Comparison of ENCODE assay signal across 23 cellular contexts in genomic region chr20:46530640-46531039, GRCh38. TPM values are rescaled to one million over a fixed set of nuclear protein-coding genes. Genes with fewer than 3 reads are reported as not detected.
DNase-seq lines count a peak whose midpoint lies in the region; ATAC-seq, FAIRE-seq and TF ChIP-seq lines count a peak whose summit lies in the region.
"Had no signal": no experiment of that assay in that cellular context is flagged by ENCODE, and none has a peak within 500 bp of the region (broad histone marks: within the 10 kb centered on the region; RNA-seq: fewer than 3 reads in every experiment).

No MANE protein-coding gene starts in this region.

- no peak overlapping the region for H2BK12ac ChIP-seq in H1 (ENCODE audit: low read depth, low read length)

- no peaks in the 10 kb centered on the region for H3K9me3 Mint-ChIP-seq in WTC11
- H3K9me3 Mint-ChIP-seq: CD4-positive, alpha-beta memory T cell had no signal

- 34% methylated on average over 4 of the region's 4 CpGs for WGBS in HepG2 (ENCODE audit: low lambda C conversion rate)
- 39% methylated on average over 2 of the region's 4 CpGs for WGBS in right lobe of liver (ENCODE audit: insufficient coverage, low coverage, low lambda C conversion rate, missing lambda C conversion rate)
- WGBS in H1 (ENCODE audit: extremely low coverage in 1 of 2, insufficient coverage in 1 of 2, insufficient read length in 1 of 2, insufficient replicate concordance in 2 of 2, low coverage in 1 of 2, low lambda C conversion rate in 2 of 2, missing lambda C conversion rate in 1 of 2), 2 experiments = 86% methylated on average over 4 of the region's 4 CpGs; no CpG with 5 or more reads in 1 of the 2 experiments

- no peaks in the 10 kb centered on the region for H4K20me1 ChIP-seq in HepG2 (ENCODE audit: insufficient read depth, low read length)
- no peaks in the 10 kb centered on the region for H4K20me1 ChIP-seq in H1 (replicated peaks in 1 of 2; ENCODE audit: control insufficient read depth in 1 of 2, insufficient read depth in 2 of 2, low read length in 2 of 2)

- CTCF ChIA-PET in HepG2 (lab: Yijun Ruan, JAX; ENCODE audit: low intra/inter-chr PET ratio, low total read pairs) = no interaction called here
- CTCF ChIA-PET in WTC11 (lab: Charles Lee) = interaction anchor here (1.9 kb wide), 1 partner anchor 32 kb away, joined by 5 read pairs; no protein-coding TSS in a partner anchor
- CTCF ChIA-PET in H1 (lab: Charles Lee; ENCODE audit: partially characterized antibody) = interaction anchor here (1.2 to 2.4 kb wide), 3 partner anchors 21 to 150 kb away, joined by 4 to 7 read pairs (median 7); no protein-coding TSS in a partner anchor

- H3K4me2 ChIP-seq in HepG2 (ENCODE audit: low read depth, low read length) (no peak overlapping the region), H1 (ENCODE audit: insufficient read depth in 1 of 2, low read depth in 2 of 2, low read length in 2 of 2) (no peak overlapping the region)

- POLR2A ChIA-PET in HepG2 (lab: Yijun Ruan, JAX) = no interaction called here
- POLR2A ChIA-PET in WTC11 (lab: Charles Lee) = no interaction called here
- POLR2A ChIA-PET in H1 (lab: Charles Lee; ENCODE audit: partially characterized antibody) = interaction anchor here (0.6 kb wide), 1 partner anchor 1026 kb away, joined by 3 read pairs; no protein-coding TSS in a partner anchor

- no peak overlapping the region for H2AK5ac ChIP-seq in H1 (ENCODE audit: low read depth, low read length)

- H3K9me3 ChIP-seq in HepG2 (ENCODE audit: low read length) (no peaks in the 10 kb centered on the region), right lobe of liver (no peaks in the 10 kb centered on the region), H1 (ENCODE audit: insufficient read depth in 2 of 2, low read depth in 1 of 2, low read length in 1 of 2) (no peaks in the 10 kb centered on the region; a peak in 1 of 4 replicates)

- no peak overlapping the region for H2BK20ac ChIP-seq in H1 (ENCODE audit: low read length)

- in situ Hi-C loops in HepG2 (cut with HindIII; ENCODE audit: extremely low pct_ligation_motif_present, low pct_unique_long_range_greater_than_20kb) = no loop called here

- no peak for FAIRE-seq in HepG2 (lab: Jason Lieb, UNC)
- no peak for FAIRE-seq in H1 (lab: Jason Lieb, UNC)
- FAIRE-seq: GM12891, GM18507 had no signal

- no peak overlapping the region for H2BK120ac ChIP-seq in H1 (replicated peaks; ENCODE audit: low read depth, low read length)

- H3K36me3 ChIP-seq in HepG2 (replicated peaks in 1 of 2; ENCODE audit: control insufficient read depth in 1 of 2, insufficient read depth in 2 of 2, low read length in 2 of 2) (no peaks in the 10 kb centered on the region), right lobe of liver (no peaks in the 10 kb centered on the region), H1 (ENCODE audit: control insufficient read depth in 2 of 4, insufficient read depth in 4 of 4, low read length in 3 of 4) (no peaks in the 10 kb centered on the region; a peak in 1 of 8 replicates)

- no peak overlapping the region for H3K9ac ChIP-seq in HepG2 (ENCODE audit: insufficient read depth, low read depth, low read length)
- no peak overlapping the region for H3K9ac ChIP-seq in H1 (replicated peaks in 1 of 4; ENCODE audit: extremely low read depth in 1 of 4, low read depth in 3 of 4, low read length in 3 of 4)

- BruUV-seq in HepG2 (replicated peaks; lab: Mats Ljungman, UMichigan) = no TSS peak

- H3K27ac ChIP-seq in HepG2 (ENCODE audit: extremely low read length, insufficient read depth, low read length) = no peak overlapping the region
- H3K27ac ChIP-seq in right lobe of liver = no peak overlapping the region
- no peak overlapping the region for H3K27ac ChIP-seq in H1 (ENCODE audit: low read depth, low read length)

- no peak for TF ChIP-seq POLR2A in HepG2 (IDR thresholded peaks at IDR 0.05; ENCODE audit: insufficient read depth in 1 of 2, low read depth in 2 of 2, low read length in 2 of 2)
- no peak for TF ChIP-seq POLR2A in right lobe of liver (IDR thresholded peaks at IDR 0.05)
- TF ChIP-seq POLR2A in H1 (IDR thresholded peaks at IDR 0.05; ENCODE audit: control extremely low read depth in 1 of 2, low read depth in 2 of 2, low read length in 2 of 2) = no peak

- H3K36me3 Mint-ChIP-seq in WTC11 = no peaks in the 10 kb centered on the region
- H3K36me3 Mint-ChIP-seq: CD4-positive, alpha-beta memory T cell had no signal

- no peak overlapping the region for H3K4me3 ChIP-seq in HepG2 (replicated peaks in 1 of 3; ENCODE audit: insufficient read depth in 1 of 3, low read depth in 2 of 3, low read length in 3 of 3)
- no peak overlapping the region for H3K4me3 ChIP-seq in right lobe of liver
- H3K4me3 ChIP-seq in H1 (ENCODE audit: extremely low read depth in 1 of 4, insufficient read depth in 2 of 4, low read depth in 3 of 4, low read length in 4 of 4) = no peak overlapping the region

- no peak overlapping the region for H2BK5ac ChIP-seq in H1 (ENCODE audit: low read depth, low read length)

- H3K27me3 Mint-ChIP-seq in WTC11 (ENCODE audit: low read depth) = peaks cover 19% of the 10 kb centered on the region

- no peak overlapping the region for H2AFZ ChIP-seq in HepG2 (ENCODE audit: low read length)
- 0 out of 2 replicates have a peak overlapping the region, but pooled peaks have one; percentile 18 for H2AFZ ChIP-seq in H1 (ENCODE audit: low read length)

- H3K4me1 ChIP-seq in HepG2 (ENCODE audit: insufficient read depth, low read length) = peaks cover 10% of the 10 kb centered on the region; the same call in 1 of the 2 replicates
- H3K4me1 ChIP-seq in right lobe of liver = no peaks in the 10 kb centered on the region
- no peaks in the 10 kb centered on the region for H3K4me1 ChIP-seq in H1 (replicated peaks in 1 of 4; ENCODE audit: control insufficient read depth in 3 of 4, insufficient read depth in 4 of 4, low read length in 3 of 4)

- H3K79me2 ChIP-seq in HepG2 (ENCODE audit: insufficient read depth, low read length) (no peaks in the 10 kb centered on the region), H1 (ENCODE audit: control insufficient read depth in 1 of 2, insufficient read depth in 2 of 2, low read length in 2 of 2) (no peaks in the 10 kb centered on the region)

- no peak overlapping the region for H3K23ac ChIP-seq in H1 (ENCODE audit: insufficient read length)

- H3K14ac ChIP-seq in H1 (ENCODE audit: insufficient read length) = no peak overlapping the region

- H3K23me2 ChIP-seq in H1 (ENCODE audit: low read depth, low read length) = no peaks in the 10 kb centered on the region

- no peak for TF ChIP-seq RAD21 in HepG2 (CRISPR knock-in tag; IDR thresholded peaks at IDR 0.05)
- no peak for TF ChIP-seq RAD21 in H1 (IDR thresholded peaks at IDR 0.05 in 1 of 2, conservative IDR thresholded peaks at IDR 0.05 in 1 of 2; ENCODE audit: low read depth in 2 of 2, low read length in 2 of 2)

- H4K5ac ChIP-seq in H1 (ENCODE audit: insufficient read length, low read depth, low read length) = no peak overlapping the region

- H3K4me1 Mint-ChIP-seq in WTC11 = no peaks in the 10 kb centered on the region
- H3K4me1 Mint-ChIP-seq: CD4-positive, alpha-beta memory T cell had no signal

- TF ChIP-seq CTCF in HepG2 (CRISPR knock-in tag; IDR thresholded peaks at IDR 0.05) (no peak), right lobe of liver (IDR thresholded peaks at IDR 0.05) (no peak), WTC11 (IDR thresholded peaks at IDR 0.05) (no peak), H1 (IDR thresholded peaks at IDR 0.05; ENCODE audit: control extremely low read depth in 1 of 3, insufficient read depth in 1 of 3, low read depth in 1 of 3, low read length in 3 of 3) (no peak)

- H3K27ac Mint-ChIP-seq in WTC11 = no peak overlapping the region
- H3K27ac Mint-ChIP-seq: CD4-positive, alpha-beta memory T cell had no signal

- no peak for DNase-seq in HepG2 (ENCODE audit: low spot score)
- no peak for DNase-seq in right lobe of liver
- no peak for DNase-seq in WTC11 (ENCODE audit: low spot score)
- no peak for DNase-seq in H1 (ENCODE audit: low read depth in 1 of 2, low spot score in 2 of 2)
- no peak for DNase-seq in NK-92 (lab: John Stamatoyannopoulos, UW; ENCODE audit: unreplicated experiment)
- DNase-seq in activated effector memory CD4-positive, alpha-beta T cell treated with anti-CD3 and anti-CD28 coated beads, Interleukin-2, amount 50 U/mL, for 16 hours = no peak
- DNase-seq: C1 segment of cervical spinal cord; Calu3; CD4-positive, alpha-beta memory T cell; COR-L47; DMS53; DMS79 treated with DMSO at 0.1 percent for 48 hours; GF-D8; GOT3; H7; HCEC 1CT had no signal

- H3K27me3 ChIP-seq in HepG2 (ENCODE audit: control insufficient read depth in 1 of 2, insufficient read depth in 2 of 2, low read length in 2 of 2) = peaks cover 2% of the 10 kb centered on the region in 2 experiments; a peak in 2 of 5 replicates
- H3K27me3 ChIP-seq in right lobe of liver = no peaks in the 10 kb centered on the region
- H3K27me3 ChIP-seq in H1 (replicated peaks in 1 of 4; ENCODE audit: control insufficient read depth in 3 of 4, extremely low read depth in 1 of 4, insufficient read depth in 3 of 4, low read length in 3 of 4) = no peaks in the 10 kb centered on the region

- no peak overlapping the region for H3K56ac ChIP-seq in H1 (replicated peaks; ENCODE audit: insufficient read length, low read depth, low read length)

- no peak overlapping the region for H3K4ac ChIP-seq in H1 (replicated peaks; ENCODE audit: insufficient read length, low read depth, low read length)

- no peak overlapping the region for H3K18ac ChIP-seq in H1 (ENCODE audit: extremely low read depth, low read length)

- TF ChIP-seq EP300 in HepG2 (IDR thresholded peaks at IDR 0.05; ENCODE audit: low read depth in 2 of 2, low read length in 2 of 2) (no peak), HepG2 (CRISPR knock-in tag; IDR thresholded peaks at IDR 0.05; ENCODE audit: borderline replicate concordance) (no peak), H1 (IDR thresholded peaks at IDR 0.05; ENCODE audit: borderline replicate concordance in 1 of 2, low read depth in 2 of 2, low read length in 2 of 2) (no peak)

- H4K8ac ChIP-seq in H1 (ENCODE audit: extremely low read depth, insufficient read depth, low read length) = no peak overlapping the region; the same call in 1 of the 2 replicates

- no peaks in the 10 kb centered on the region for H3K79me1 ChIP-seq in H1 (ENCODE audit: low read depth, low read length)

- no peak overlapping the region for H2BK15ac ChIP-seq in H1 (ENCODE audit: low read length)

- no peak for ATAC-seq in HepG2
- no peak for ATAC-seq in right lobe of liver
- no peak for ATAC-seq in WTC11

- H3K4me3 Mint-ChIP-seq in WTC11 = no peak overlapping the region
- H3K4me3 Mint-ChIP-seq: CD4-positive, alpha-beta memory T cell had no signal

- intact Hi-C loops in HepG2 (cut with micrococcal nuclease; ENCODE audit: unreplicated experiment) = no loop called here
- intact Hi-C loops in right lobe of liver (cut with DNase I) = no loop called here

- no peak overlapping the region for H4K91ac ChIP-seq in H1 (replicated peaks; ENCODE audit: insufficient read length, low read length)

RNA-seq across cellular contexts. Expression of gene ZNF334, which starts 17.3 kb away (rescaled TPM):
- total RNA-seq in HepG2 (2016; rRNA removed; fragmentation: Illumina TruSeq; extraction: Trizol) = 4.8 and 5.3 TPM in 2 replicates
- 0.88 and 1.0 TPM in 2 replicates for total RNA-seq in HepG2 (2016; cell fraction: cytosol; rRNA removed; fragmentation: Illumina TruSeq; extraction: Trizol; ENCODE audit: low read depth)
- 4.7 and 5.1 TPM in 2 replicates for total RNA-seq in HepG2 (2016; cell fraction: insoluble cytoplasmic fraction; rRNA removed; fragmentation: Illumina TruSeq; extraction: Trizol)
- 1.7 and 2.4 TPM in 2 replicates for total RNA-seq in HepG2 (2016; cell fraction: membrane; rRNA removed; fragmentation: Illumina TruSeq; extraction: Trizol)
- 11.4 and 12.3 TPM in 2 replicates for total RNA-seq in HepG2 (2016; cell fraction: nucleus; rRNA removed; fragmentation: Illumina TruSeq; extraction: Trizol)
- polyA plus RNA-seq in HepG2 (2011; rRNA removed) = 6.9 and 7.8 TPM in 2 replicates
- 1.3 and 1.9 TPM in 2 replicates for polyA plus RNA-seq in HepG2 (2011; cell fraction: cytosol; rRNA removed)
- polyA plus RNA-seq in HepG2 (2011; cell fraction: nucleus; rRNA removed) = 15.7 and 19.6 TPM in 2 replicates
- polyA plus RNA-seq in HepG2 (2012) = 3.0 and 4.6 TPM in 2 replicates
- 0.20 and 0.32 TPM in 2 replicates for polyA plus RNA-seq in HepG2 (2016; cell fraction: cytosol; fragmentation: Illumina TruSeq; extraction: Trizol; ENCODE audit: low read depth)
- 4.3 and 4.8 TPM in 2 replicates for polyA plus RNA-seq in HepG2 (2016; cell fraction: insoluble cytoplasmic fraction; fragmentation: Illumina TruSeq; extraction: Trizol; ENCODE audit: low read depth)
- 0.69 and 0.77 TPM in 2 replicates for polyA plus RNA-seq in HepG2 (2016; cell fraction: membrane; fragmentation: Illumina TruSeq; extraction: Trizol; ENCODE audit: low read depth)
- 31.6 and 32.6 TPM in 2 replicates for polyA plus RNA-seq in HepG2 (2016; cell fraction: nucleus; fragmentation: Illumina TruSeq; extraction: Trizol; ENCODE audit: insufficient read depth, low read depth)
- 2.8 TPM in 1 of 2 replicates, not detected in the other for polyA minus RNA-seq in HepG2 (2011; rRNA and poly(A)+ RNA removed; ENCODE audit: low replicate concordance)
- polyA minus RNA-seq in HepG2 (2011; cell fraction: cytosol; rRNA and poly(A)+ RNA removed) = 1.7 and 1.8 TPM in 2 replicates
- 22.5 and 32.0 TPM in 2 replicates for polyA minus RNA-seq in HepG2 (2011; cell fraction: nucleus; rRNA and poly(A)+ RNA removed)
- total RNA-seq in right lobe of liver = 1 to 10 TPM in 3 of 6 experiments, under 1 TPM in 3; 0.55 to 2.8 (median 1.3) TPM
- 18.7 to 20.1 TPM (median 19.2 TPM) in 3 replicates for total RNA-seq in WTC11 (2021)
- total RNA-seq in H1 (2021; fragmentation: NEBNext Ultra II Directional; extraction: Animal tissue kit (Norgen Biotek cat#: 25700)) = 15.9 and 17.8 TPM in 2 replicates
- polyA plus RNA-seq in H1 (2011; rRNA removed) = 6.2 and 8.8 TPM in 2 replicates
- 14.9 TPM for polyA plus RNA-seq in H1 (2011; cell fraction: cytosol; rRNA removed)
- polyA plus RNA-seq in H1 (2011; cell fraction: nucleus; rRNA removed) = 13.5 TPM
- 9.4 to 16.9 TPM (median 10.3 TPM) in 4 replicates for polyA plus RNA-seq in H1 (2012, experiment 1 of 2)
- 0.54 TPM for polyA plus RNA-seq in H1 (2012, experiment 2 of 2)
- polyA plus RNA-seq in H1 (2013, experiment 1 of 2) = 11.5 TPM
- 10.4 TPM for polyA plus RNA-seq in H1 (2013, experiment 2 of 2)
- polyA minus RNA-seq in H1 (2011; rRNA and poly(A)+ RNA removed) = 16.8 and 19.3 TPM in 2 replicates
- polyA minus RNA-seq in H1 (2011; cell fraction: cytosol; rRNA and poly(A)+ RNA removed) = 10.0 TPM
- 35.9 TPM for polyA minus RNA-seq in H1 (2011; cell fraction: nucleus; rRNA and poly(A)+ RNA removed)
- total RNA-seq: Calu3, G401 had no signal
- polyA plus RNA-seq: CD4-positive, alpha-beta memory T cell had no signal

RNA-seq across cellular contexts. Expression of gene OCSTAMP, which starts 19.8 kb away (rescaled TPM):
- total RNA-seq in HepG2 (2016; rRNA removed; fragmentation: Illumina TruSeq; extraction: Trizol) = not detected in 2 replicates
- total RNA-seq in HepG2 (2016; cell fraction: cytosol; rRNA removed; fragmentation: Illumina TruSeq; extraction: Trizol; ENCODE audit: low read depth) = not detected in 2 replicates
- total RNA-seq in HepG2 (2016; cell fraction: insoluble cytoplasmic fraction; rRNA removed; fragmentation: Illumina TruSeq; extraction: Trizol) = not detected in 2 replicates
- not detected in 2 replicates for total RNA-seq in HepG2 (2016; cell fraction: membrane; rRNA removed; fragmentation: Illumina TruSeq; extraction: Trizol)
- total RNA-seq in HepG2 (2016; cell fraction: nucleus; rRNA removed; fragmentation: Illumina TruSeq; extraction: Trizol) = not detected in 2 replicates
- polyA plus RNA-seq in HepG2 (2011; rRNA removed) = not detected in 2 replicates
- not detected in 2 replicates for polyA plus RNA-seq in HepG2 (2011; cell fraction: cytosol; rRNA removed)
- polyA plus RNA-seq in HepG2 (2011; cell fraction: nucleus; rRNA removed) = not detected in 2 replicates
- polyA plus RNA-seq in HepG2 (2012) = not detected in 2 replicates
- not detected in 2 replicates for polyA plus RNA-seq in HepG2 (2016; cell fraction: cytosol; fragmentation: Illumina TruSeq; extraction: Trizol; ENCODE audit: low read depth)
- polyA plus RNA-seq in HepG2 (2016; cell fraction: insoluble cytoplasmic fraction; fragmentation: Illumina TruSeq; extraction: Trizol; ENCODE audit: low read depth) = not detected in 2 replicates
- polyA plus RNA-seq in HepG2 (2016; cell fraction: membrane; fragmentation: Illumina TruSeq; extraction: Trizol; ENCODE audit: low read depth) = not detected in 2 replicates
- polyA plus RNA-seq in HepG2 (2016; cell fraction: nucleus; fragmentation: Illumina TruSeq; extraction: Trizol; ENCODE audit: insufficient read depth, low read depth) = not detected in 2 replicates
- not detected in 2 replicates for polyA minus RNA-seq in HepG2 (2011; rRNA and poly(A)+ RNA removed; ENCODE audit: low replicate concordance)
- polyA minus RNA-seq in HepG2 (2011; cell fraction: cytosol; rRNA and poly(A)+ RNA removed) = not detected in 2 replicates
- not detected in 2 replicates for polyA minus RNA-seq in HepG2 (2011; cell fraction: nucleus; rRNA and poly(A)+ RNA removed)
- not detected for total RNA-seq in right lobe of liver
- total RNA-seq in WTC11 (2021) = 0.09 to 0.16 TPM in 2 of 3 replicates, not detected in the other
- total RNA-seq in H1 (2021; fragmentation: NEBNext Ultra II Directional; extraction: Animal tissue kit (Norgen Biotek cat#: 25700)) = 0.13 and 0.25 TPM in 2 replicates
- polyA plus RNA-seq in H1 (2011; rRNA removed) = 0.09 and 0.14 TPM in 2 replicates
- polyA plus RNA-seq in H1 (2011; cell fraction: cytosol; rRNA removed) = 0.12 TPM
- not detected for polyA plus RNA-seq in H1 (2011; cell fraction: nucleus; rRNA removed)
- 0.08 to 0.10 TPM (median 0.08 TPM) in 3 of 4 replicates, not detected in the other for polyA plus RNA-seq in H1 (2012, experiment 1 of 2)
- 0.10 TPM for polyA plus RNA-seq in H1 (2012, experiment 2 of 2)
- polyA plus RNA-seq in H1 (2013, experiment 1 of 2) = 0.18 TPM
- polyA plus RNA-seq in H1 (2013, experiment 2 of 2) = 0.18 TPM
- polyA minus RNA-seq in H1 (2011; rRNA and poly(A)+ RNA removed) = not detected in 2 replicates
- polyA minus RNA-seq in H1 (2011; cell fraction: cytosol; rRNA and poly(A)+ RNA removed) = not detected
- polyA minus RNA-seq in H1 (2011; cell fraction: nucleus; rRNA and poly(A)+ RNA removed) = 0.60 TPM
- total RNA-seq: A172; A673; Calu3; CD4-positive, alpha-beta memory T cell; Daoy; G401; H7 had no signal
- polyA plus RNA-seq: BJ; CD4-positive, alpha-beta memory T cell had no signal

Comparison
In these comparisons a context has a peak if more than half of its experiments do, and no peak if none do; other contexts are left out.
1. Of the 50 proteins assayed by ChIP-seq in both HepG2 and WTC11: peak only in HepG2: none; only in WTC11: GABPB1; in both: none; in neither: 49.